9 cellular contexts compared by ENCODE assay signal in the genomic region with DNA sequence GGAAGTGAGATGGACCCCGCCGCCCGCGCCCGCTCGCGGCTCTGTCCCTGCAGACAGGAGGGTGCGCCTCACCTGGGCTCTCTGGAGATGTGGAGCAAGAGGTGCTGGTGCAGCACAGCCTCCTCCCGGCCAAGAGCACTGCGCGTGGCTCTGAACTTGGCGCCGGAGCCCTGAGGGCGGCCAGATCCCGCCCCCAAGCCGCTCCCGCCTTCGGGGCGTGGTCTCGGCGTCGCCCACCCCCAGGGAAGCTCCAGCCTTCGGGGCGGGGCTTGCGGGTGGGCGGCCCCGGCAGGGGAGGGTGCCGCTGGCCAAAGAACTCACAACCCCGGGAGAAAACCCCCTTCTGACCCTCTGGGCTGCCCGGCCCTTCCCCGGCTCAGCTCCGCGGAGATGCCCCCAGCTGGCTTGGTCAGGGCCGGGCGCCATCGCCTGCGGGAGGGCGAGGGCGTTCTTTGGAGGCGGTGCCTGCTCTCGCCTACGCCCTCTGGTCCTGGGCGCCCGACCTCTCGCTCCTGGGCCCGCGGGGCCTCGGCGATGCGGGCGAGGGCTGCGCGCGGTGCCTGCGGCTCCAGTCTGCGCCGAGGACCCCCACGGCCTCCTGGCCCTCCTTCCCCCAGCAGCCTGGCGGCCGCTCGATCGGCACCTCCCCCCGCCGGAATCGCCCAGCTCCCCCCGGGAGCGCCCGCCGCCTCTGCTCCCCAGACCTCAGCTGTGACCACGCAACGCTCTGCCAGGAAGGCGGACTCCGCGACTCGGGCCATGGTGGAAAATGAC. TPM values are rescaled to one million over a fixed set of nuclear protein-coding genes. Genes with fewer than 3 reads are reported as not detected.
DNase-seq lines count a peak whose midpoint lies in the region; ATAC-seq and TF ChIP-seq lines count a peak whose summit lies in the region.
"Had no signal": no experiment of that assay in that cellular context is flagged by ENCODE, and none has a peak within 500 bp of the region (broad histone marks: within the 10 kb centered on the region; RNA-seq: fewer than 3 reads in every experiment).

A gene with protein sequence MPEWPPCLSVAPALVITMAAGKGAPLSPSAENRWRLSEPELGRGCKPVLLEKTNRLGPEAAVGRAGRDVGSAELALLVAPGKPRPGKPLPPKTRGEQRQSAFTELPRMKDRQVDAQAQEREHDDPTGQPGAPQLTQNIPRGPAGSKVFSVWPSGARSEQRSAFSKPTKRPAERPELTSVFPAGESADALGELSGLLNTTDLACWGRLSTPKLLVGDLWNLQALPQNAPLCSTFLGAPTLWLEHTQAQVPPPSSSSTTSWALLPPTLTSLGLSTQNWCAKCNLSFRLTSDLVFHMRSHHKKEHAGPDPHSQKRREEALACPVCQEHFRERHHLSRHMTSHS (minus strand): TSS at position 146 of the 774 bp plus-strand sequence. CDS start 15,464 bp downstream, outside the sequence.

- ATAC-seq in GM21529 (IDR thresholded peaks at IDR 0.05; ENCODE audit: unreplicated experiment), result peak; percentile 95
- peak; percentile 95 for ATAC-seq in activated T-helper 17 cell treated with anti-CD3 and anti-CD28 coated beads, Interleukin-2, amount 50 U/mL, for 72 hours (replicated peaks)
- ATAC-seq in naive thymus-derived CD8-positive, alpha-beta T cell, result peak; percentile 90 to 96
- ATAC-seq in stimulated activated effector memory CD8-positive, alpha-beta T cell treated with anti-CD3 and anti-CD28 coated beads, Interleukin-12 subunit alpha, Interleukin-12 subunit beta, amount 100 ng/mL, for 72 hours, result peak; percentile 87

- peak within 1 kb of the TSS; percentile 65 for H3K4me3 ChIP-seq in fibroblast of mammary gland (ENCODE audit: control insufficient read depth, low read depth, low read length)

- H3K4me1 Mint-ChIP-seq in activated T-helper 17 cell treated with anti-CD3 and anti-CD28 coated beads, Interleukin-2, amount 50 U/mL, for 72 hours, result peaks cover 14% of the 10 kb centered on the region
- H3K4me1 Mint-ChIP-seq in naive thymus-derived CD8-positive, alpha-beta T cell, result peaks cover 9 to 16% (median 11%) of the 10 kb centered on the region in 4 donors
- peaks cover 16% of the 10 kb centered on the region for H3K4me1 Mint-ChIP-seq in stimulated activated effector memory CD8-positive, alpha-beta T cell treated with anti-CD3 and anti-CD28 coated beads, Interleukin-12 subunit alpha, Interleukin-12 subunit beta, amount 100 ng/mL, for 72 hours

- H3K27ac Mint-ChIP-seq in activated T-helper 17 cell treated with anti-CD3 and anti-CD28 coated beads, Interleukin-2, amount 50 U/mL, for 72 hours, result no peak within 1 kb of the TSS
- H3K27ac Mint-ChIP-seq in naive thymus-derived CD8-positive, alpha-beta T cell, result peak within 1 kb of the TSS in 7 of 10 donors; percentile 16 to 86 (median 67)
- no peak within 1 kb of the TSS for H3K27ac Mint-ChIP-seq in stimulated activated effector memory CD8-positive, alpha-beta T cell treated with anti-CD3 and anti-CD28 coated beads, Interleukin-12 subunit alpha, Interleukin-12 subunit beta, amount 100 ng/mL, for 72 hours

- H3K27me3 Mint-ChIP-seq in activated T-helper 17 cell treated with anti-CD3 and anti-CD28 coated beads, Interleukin-2, amount 50 U/mL, for 72 hours, result peaks cover 54% of the 10 kb centered on the region
- H3K27me3 Mint-ChIP-seq in naive thymus-derived CD8-positive, alpha-beta T cell, result peaks cover 16 to 45% (median 32%) of the 10 kb centered on the region in 5 donors

- H3K36me3 Mint-ChIP-seq in activated T-helper 17 cell treated with anti-CD3 and anti-CD28 coated beads, Interleukin-2, amount 50 U/mL, for 72 hours (ENCODE audit: low read depth), result peaks cover 5% of the 10 kb centered on the region
- no peaks in the 10 kb centered on the region for H3K36me3 Mint-ChIP-seq in naive thymus-derived CD8-positive, alpha-beta T cell
- H3K36me3 Mint-ChIP-seq in stimulated activated effector memory CD8-positive, alpha-beta T cell treated with anti-CD3 and anti-CD28 coated beads, Interleukin-12 subunit alpha, Interleukin-12 subunit beta, amount 100 ng/mL, for 72 hours, result no peaks in the 10 kb centered on the region

- peak; percentile 99 for DNase-seq in D341Med (ENCODE audit: low spot score)
- peak; percentile 77 for DNase-seq in HuH-7.5 (ENCODE audit: low spot score)
- DNase-seq in RKO (ENCODE audit: low spot score), result peak; percentile 85
- DNase-seq in fibroblast of mammary gland (ENCODE audit: low read depth), result peak; percentile 64
- DNase-seq in naive thymus-derived CD8-positive, alpha-beta T cell, result peak; percentile 51 to 81 (median 76)
- peak; percentile 65 to 81 for DNase-seq in stimulated activated effector memory CD8-positive, alpha-beta T cell treated with anti-CD3 and anti-CD28 coated beads, Interleukin-12 subunit alpha, Interleukin-12 subunit beta, amount 100 ng/mL, for 72 hours (ENCODE audit: low spot score in 2 of 2)

- no peak for TF ChIP-seq CTCF in fibroblast of mammary gland (conservative IDR thresholded peaks at IDR 0.05; ENCODE audit: control insufficient read depth, insufficient read depth, low read depth, low read length)

- POLR2A ChIA-PET in naive thymus-derived CD8-positive, alpha-beta T cell (lab: Charles Lee), result no interaction called here

- H3K4me3 Mint-ChIP-seq in activated T-helper 17 cell treated with anti-CD3 and anti-CD28 coated beads, Interleukin-2, amount 50 U/mL, for 72 hours, result peak within 1 kb of the TSS; percentile 90
- H3K4me3 Mint-ChIP-seq in naive thymus-derived CD8-positive, alpha-beta T cell, result peak within 1 kb of the TSS; percentile 81 to 98 (median 94)
- H3K4me3 Mint-ChIP-seq in stimulated activated effector memory CD8-positive, alpha-beta T cell treated with anti-CD3 and anti-CD28 coated beads, Interleukin-12 subunit alpha, Interleukin-12 subunit beta, amount 100 ng/mL, for 72 hours, result peak within 1 kb of the TSS; percentile 70

- no peaks in the 10 kb centered on the region for H3K9me3 Mint-ChIP-seq in activated T-helper 17 cell treated with anti-CD3 and anti-CD28 coated beads, Interleukin-2, amount 50 U/mL, for 72 hours
- H3K9me3 Mint-ChIP-seq in naive thymus-derived CD8-positive, alpha-beta T cell, result no peaks in the 10 kb centered on the region
- H3K9me3 Mint-ChIP-seq in stimulated activated effector memory CD8-positive, alpha-beta T cell treated with anti-CD3 and anti-CD28 coated beads, Interleukin-12 subunit alpha, Interleukin-12 subunit beta, amount 100 ng/mL, for 72 hours, result no peaks in the 10 kb centered on the region

RNA-seq across cellular contexts. Expression of the gene that starts here (rescaled TPM):
- total RNA-seq in activated T-helper 17 cell treated with anti-CD3 and anti-CD28 coated beads, Interleukin-2, amount 50 U/mL, for 72 hours, result under 1 TPM; 0.08 to 0.11 TPM
- not detected for total RNA-seq in naive thymus-derived CD8-positive, alpha-beta T cell
- polyA plus RNA-seq in naive thymus-derived CD8-positive, alpha-beta T cell, result not detected
- total RNA-seq: glomerular endothelial cell had no signal

Comparison
In these comparisons a context has a peak if more than half of its experiments do, and no peak if none do; other contexts are left out.
1. Peak in every context shown above with its lines: DNase-seq, ATAC-seq and H3K4me3 ChIP-seq.
2. Peak in ATAC-seq in activated T-helper 17 cell treated with anti-CD3 and anti-CD28 coated beads, Interleukin-2, amount 50 U/mL, for 72 hours; RNA of the gene not detected or under 1 TPM.
3. Peak in DNase-seq and ATAC-seq in naive thymus-derived CD8-positive, alpha-beta T cell; RNA of the gene not detected or under 1 TPM.
4. H3K27ac Mint-ChIP-seq: peak in naive thymus-derived CD8-positive, alpha-beta T cell (7 of 10); none in activated T-helper 17 cell treated with anti-CD3 and anti-CD28 coated beads, Interleukin-2, amount 50 U/mL, for 72 hours (single experiment) and stimulated activated effector memory CD8-positive, alpha-beta T cell treated with anti-CD3 and anti-CD28 coated beads, Interleukin-12 subunit alpha, Interleukin-12 subunit beta, amount 100 ng/mL, for 72 hours (single experiment).